10 cellular contexts compared by ENCODE assay signal in the genomic region with DNA sequence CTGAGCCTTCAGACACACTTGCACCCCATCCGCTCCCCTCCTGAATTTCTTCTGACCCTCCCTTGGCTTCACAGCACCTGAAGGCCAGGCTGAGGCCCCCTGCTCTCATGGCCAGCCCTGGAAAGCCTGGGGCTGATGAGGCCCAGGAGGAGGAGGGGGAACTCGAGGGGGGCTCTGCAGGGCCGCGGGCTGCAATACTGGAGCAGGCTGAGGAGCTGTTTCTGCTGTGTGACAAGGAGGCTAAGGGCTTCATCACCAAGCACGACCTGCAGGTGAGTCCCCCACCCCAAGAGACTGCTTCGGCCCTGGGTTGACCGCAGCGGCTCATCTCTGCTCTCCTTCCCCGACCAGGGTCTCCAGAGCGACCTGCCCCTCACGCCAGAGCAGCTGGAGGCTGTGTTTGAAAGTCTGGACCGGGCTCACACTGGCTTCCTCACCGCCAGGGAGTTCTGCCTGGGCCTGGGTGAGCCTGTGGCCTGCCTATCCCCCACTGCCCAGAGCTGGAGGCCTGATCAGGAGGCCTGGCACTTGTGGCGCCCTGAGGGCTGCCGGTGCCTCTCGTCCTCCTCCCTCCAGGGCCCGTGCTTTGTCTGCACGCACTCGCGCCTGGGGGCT. TPM values are rescaled to one million over a fixed set of nuclear protein-coding genes. Genes with fewer than 3 reads are reported as not detected.
DNase-seq lines count a peak whose midpoint lies in the region; ATAC-seq and TF ChIP-seq lines count a peak whose summit lies in the region.
"Had no signal": no experiment of that assay in that cellular context is flagged by ENCODE, and none has a peak within 500 bp of the region (broad histone marks: within the 10 kb centered on the region; RNA-seq: fewer than 3 reads in every experiment).

No MANE protein-coding gene starts in this region.

- CTCF ChIA-PET in CD4-positive, alpha-beta T cell (lab: Charles Lee), result no interaction called here
- CTCF ChIA-PET in OCI-LY7 (lab: Charles Lee; ENCODE audit: unreplicated experiment), result no interaction called here

- H3K9ac ChIP-seq in fibroblast of lung (ENCODE audit: insufficient read depth, low read length), result no peak overlapping the region

- POLR2A ChIA-PET in CD4-positive, alpha-beta T cell (lab: Charles Lee), result interaction anchor here (1.1 to 10.0 kb wide), 4 partner anchors 9 to 133 kb away, joined by 3 to 115 read pairs (median 39); partner anchors contain the start of genes DEAF1, PNPLA2, POLR2L and RPLP2
- POLR2A ChIA-PET in OCI-LY7 (lab: Charles Lee), result interaction anchor here (0.7 kb wide), 1 partner anchor 14 kb away, joined by 3 read pairs; the partner anchor contains the start of gene TSPAN4

- no peaks in the 10 kb centered on the region for H3K36me3 ChIP-seq in OCI-LY7 (ENCODE audit: insufficient read depth, low read length)
- H3K36me3 ChIP-seq in fibroblast of lung (ENCODE audit: control insufficient read depth, insufficient read depth, low read length), result peaks cover 8% of the 10 kb centered on the region
- peaks cover 25% of the 10 kb centered on the region for H3K36me3 ChIP-seq in neutrophil
- H3K36me3 ChIP-seq in testis (ENCODE audit: low read depth, missing control alignments), result no peaks in the 10 kb centered on the region

- peaks cover 11% of the 10 kb centered on the region for H3K36me3 Mint-ChIP-seq in CD4-positive, alpha-beta T cell (ENCODE audit: low read depth)

- no peak for TF ChIP-seq POLR2A in testis (IDR thresholded peaks at IDR 0.05)

- no peak overlapping the region for H3K27ac ChIP-seq in CD4-positive, alpha-beta T cell (ENCODE audit: low read depth, low read length)
- H3K27ac ChIP-seq in OCI-LY7 (ENCODE audit: low read depth, low read length, poor library complexity, severe bottlenecking) (no peak overlapping the region), fibroblast of lung (ENCODE audit: insufficient read depth, low read length) (no peak overlapping the region), neutrophil (peak overlapping the region; percentile 80), testis (peak overlapping the region in 1 of 2 donors; percentile 56)

- no peaks in the 10 kb centered on the region for H4K20me1 ChIP-seq in OCI-LY7 (ENCODE audit: insufficient read depth, low read length)
- no peaks in the 10 kb centered on the region for H4K20me1 ChIP-seq in fibroblast of lung (ENCODE audit: control insufficient read depth, extremely low read depth, insufficient read depth, low read length)

- peaks cover 30% of the 10 kb centered on the region for H3K4me1 Mint-ChIP-seq in CD4-positive, alpha-beta T cell (ENCODE audit: low read depth)

- no peak for TF ChIP-seq CTCF in CD4-positive, alpha-beta T cell (IDR thresholded peaks at IDR 0.05)
- TF ChIP-seq CTCF in OCI-LY7 (conservative IDR thresholded peaks at IDR 0.05; ENCODE audit: low read length), result no peak
- TF ChIP-seq CTCF in fibroblast of lung (conservative IDR thresholded peaks at IDR 0.05 in 1 of 2, IDR thresholded peaks at IDR 0.05 in 1 of 2; ENCODE audit: low read depth in 1 of 2, low read length in 2 of 2), result no peak
- no peak for TF ChIP-seq CTCF in neutrophil (IDR thresholded peaks at IDR 0.05)
- no peak for TF ChIP-seq CTCF in testis (IDR thresholded peaks at IDR 0.05)

- peaks cover 45% of the 10 kb centered on the region for H3K27me3 Mint-ChIP-seq in CD4-positive, alpha-beta T cell

- no peak for DNase-seq in CD4-positive, alpha-beta T cell
- DNase-seq in OCI-LY7 (ENCODE audit: low spot score) (no peak), fibroblast of lung (ENCODE audit: low read depth in 2 of 2) (no peak), NCI-H345 treated with DMSO at 0.1 percent for 48 hours (lab: John Stamatoyannopoulos, UW; ENCODE audit: unreplicated experiment) (no peak), testis (no peak)
- DNase-seq: Kasumi-1; stimulated activated CD4-positive, alpha-beta T cell treated with anti-CD3 and anti-CD28 coated beads, Interleukin-15, amount 100 ng/mL, for 24 hours had no signal

- WGBS in testis, 2 donors, result 60 to 75% methylated on average over 6 to 19 of the region's 20 CpGs

- BruUV-seq in OCI-LY7 (replicated peaks; lab: Mats Ljungman, UMichigan), result no TSS peak

- intact Hi-C loops in CD4-positive, alpha-beta T cell (cut with DNase I, micrococcal nuclease), result no loop called here
- intact Hi-C loops in OCI-LY7 (cut with micrococcal nuclease; ENCODE audit: unreplicated experiment), result no loop called here
- intact Hi-C loops in testis (cut with DNase I; ENCODE audit: low total_unique reads), result no loop called here

- no peak overlapping the region for H2AFZ ChIP-seq in OCI-LY7 (ENCODE audit: low read length)
- no peak overlapping the region for H2AFZ ChIP-seq in fibroblast of lung (ENCODE audit: low read length)

- no peak for ATAC-seq in CD4-positive, alpha-beta T cell (ENCODE audit: poor library complexity)
- ATAC-seq in HG03108 (IDR thresholded peaks at IDR 0.05; ENCODE audit: unreplicated experiment) (no peak), HG02759 (IDR thresholded peaks at IDR 0.05; ENCODE audit: unreplicated experiment) (no peak)

- H3K4me2 ChIP-seq in OCI-LY7 (ENCODE audit: low read length) (0 out of 2 replicates have a peak overlapping the region, but pooled peaks have one; percentile 68), fibroblast of lung (ENCODE audit: extremely low read depth, insufficient read depth, low read length) (peak overlapping the region; percentile 15)

- H3K27ac Mint-ChIP-seq in CD4-positive, alpha-beta T cell, result no peak overlapping the region

- H3K4me1 ChIP-seq in OCI-LY7 (ENCODE audit: insufficient read depth, low read length, poor library complexity, severe bottlenecking) (peaks cover 36% of the 10 kb centered on the region), fibroblast of lung (ENCODE audit: control insufficient read depth, extremely low read depth, insufficient read depth, low read length) (peaks cover 27% of the 10 kb centered on the region), neutrophil (ENCODE audit: control insufficient read depth in 1 of 2, insufficient read depth in 1 of 2, low read depth in 1 of 2, low read length in 1 of 2) (peaks cover 81 to 96% of the 10 kb centered on the region in 2 experiments), testis (peaks cover 34% of the 10 kb centered on the region)

- H3K4me3 Mint-ChIP-seq in CD4-positive, alpha-beta T cell, result peak overlapping the region; percentile 63

- H3K27me3 ChIP-seq in CD4-positive, alpha-beta T cell (ENCODE audit: control insufficient read depth, insufficient read depth, low read length), result peaks cover 45% of the 10 kb centered on the region
- H3K27me3 ChIP-seq in fibroblast of lung (ENCODE audit: control insufficient read depth, insufficient read depth, low read length) (no peaks in the 10 kb centered on the region), neutrophil (peaks cover 47% of the 10 kb centered on the region), testis (no peaks in the 10 kb centered on the region)

- H3K4me3 ChIP-seq in OCI-LY7 (ENCODE audit: low read depth, low read length, poor library complexity, severe bottlenecking) (no peak overlapping the region), fibroblast of lung (replicated peaks in 1 of 4; ENCODE audit: control extremely low read depth in 1 of 4, insufficient read depth in 1 of 4, low read depth in 3 of 4, low read length in 4 of 4) (no peak overlapping the region), neutrophil (ENCODE audit: low read depth in 1 of 2, low read length in 1 of 2) (peak overlapping the region; percentile 47 to 80), testis (no peak overlapping the region)

- no peaks in the 10 kb centered on the region for H3K9me2 ChIP-seq in OCI-LY7 (ENCODE audit: insufficient read depth, low read length)

- H3K79me2 ChIP-seq in OCI-LY7 (ENCODE audit: insufficient read depth, low read depth, low read length), result no peaks in the 10 kb centered on the region
- peaks cover 5% of the 10 kb centered on the region for H3K79me2 ChIP-seq in fibroblast of lung (ENCODE audit: control insufficient read depth, insufficient read depth, low read length)

- H3K9me3 Mint-ChIP-seq in CD4-positive, alpha-beta T cell, result no peaks in the 10 kb centered on the region

- no peaks in the 10 kb centered on the region for H3K9me3 ChIP-seq in CD4-positive, alpha-beta T cell (ENCODE audit: control insufficient read depth, low read length)
- H3K9me3 ChIP-seq in OCI-LY7 (ENCODE audit: low read length) (no peaks in the 10 kb centered on the region), fibroblast of lung (ENCODE audit: control insufficient read depth, insufficient read depth, low read depth, low read length) (no peaks in the 10 kb centered on the region), neutrophil (no peaks in the 10 kb centered on the region), testis (no peaks in the 10 kb centered on the region)

RNA-seq across cellular contexts. Expression of gene CRACR2B, which starts 0.9 kb away (rescaled TPM):
- total RNA-seq in CD4-positive, alpha-beta T cell, result under 1 TPM in 1 of 2 experiments, not detected in 1; 0.33 TPM
- 2.2 and 2.8 TPM in 2 replicates for total RNA-seq in OCI-LY7 (2014; rRNA removed; shearing (Covaris generic))
- 20.1 and 21.0 TPM in 2 replicates for total RNA-seq in OCI-LY7 (2022)
- 0.66 and 1.0 TPM in 2 replicates for total RNA-seq in fibroblast of lung
- 0.11 and 0.82 TPM in 2 replicates for polyA plus RNA-seq in fibroblast of lung
- polyA plus RNA-seq in fibroblast of lung (2012), result 0.98 and 2.6 TPM in 2 replicates
- polyA minus RNA-seq in fibroblast of lung (ENCODE audit: low replicate concordance), result 2.1 TPM in 1 of 2 replicates, not detected in the other
- 1 to 10 TPM; 6.5 to 7.4 TPM for total RNA-seq in testis
- 4.9 TPM for polyA plus RNA-seq in testis (ENCODE audit: insufficient read depth, low read depth, low replicate concordance)

RNA-seq across cellular contexts. Expression of gene CD151, which starts 4.1 kb away (rescaled TPM):
- total RNA-seq in CD4-positive, alpha-beta T cell, result 10 to 100 TPM; 20.2 to 20.8 TPM
- 0.28 TPM in 1 of 2 replicates, not detected in the other for total RNA-seq in OCI-LY7 (2014; rRNA removed; shearing (Covaris generic))
- total RNA-seq in OCI-LY7 (2022), result 0.84 and 1.0 TPM in 2 replicates
- 408 and 547 TPM in 2 replicates for total RNA-seq in fibroblast of lung
- 711 and 748 TPM in 2 replicates for polyA plus RNA-seq in fibroblast of lung
- polyA plus RNA-seq in fibroblast of lung (2012), result 822 and 945 TPM in 2 replicates
- 953 and 983 TPM in 2 replicates for polyA minus RNA-seq in fibroblast of lung (ENCODE audit: low replicate concordance)
- total RNA-seq in testis, result 100 to 1,000 TPM; 108 to 195 TPM
- polyA plus RNA-seq in testis (ENCODE audit: insufficient read depth, low read depth, low replicate concordance), result 201 TPM

RNA-seq across cellular contexts. Expression of gene PNPLA2, which starts 9.9 kb away (rescaled TPM):
- 100 to 1,000 TPM; 202 to 220 TPM for total RNA-seq in CD4-positive, alpha-beta T cell
- total RNA-seq in OCI-LY7 (2014; rRNA removed; shearing (Covaris generic)), result 15.1 and 19.8 TPM in 2 replicates
- total RNA-seq in OCI-LY7 (2022) (41.2 and 57.5 TPM in 2 replicates), fibroblast of lung (16.2 and 33.9 TPM in 2 replicates), testis (100 to 1,000 TPM in 1 of 2 donors, 10 to 100 TPM in 1; 96.7 to 108 TPM)
- polyA plus RNA-seq in fibroblast of lung (16.2 and 17.0 TPM in 2 replicates), testis (ENCODE audit: insufficient read depth, low read depth, low replicate concordance) (86.7 TPM)
- 65.5 and 80.5 TPM in 2 replicates for polyA plus RNA-seq in fibroblast of lung (2012)
- 108 and 136 TPM in 2 replicates for polyA minus RNA-seq in fibroblast of lung (ENCODE audit: low replicate concordance)

RNA-seq across cellular contexts. Expression of gene POLR2L, which starts 13.7 kb away (rescaled TPM):
- total RNA-seq in CD4-positive, alpha-beta T cell, result 10 to 100 TPM; 19.6 to 19.8 TPM
- total RNA-seq in OCI-LY7 (2014; rRNA removed; shearing (Covaris generic)), result 206 and 224 TPM in 2 replicates
- total RNA-seq in OCI-LY7 (2022), result 64.5 and 88.3 TPM in 2 replicates
- total RNA-seq in fibroblast of lung, result 106 and 196 TPM in 2 replicates
- 181 and 317 TPM in 2 replicates for polyA plus RNA-seq in fibroblast of lung
- polyA plus RNA-seq in fibroblast of lung (2012), result 609 and 1,027 TPM in 2 replicates
- polyA minus RNA-seq in fibroblast of lung (ENCODE audit: low replicate concordance), result 267 and 318 TPM in 2 replicates
- total RNA-seq in testis, result 10 to 100 TPM; 32.9 to 48.4 TPM
- polyA plus RNA-seq in testis (ENCODE audit: insufficient read depth, low read depth, low replicate concordance), result 97.3 TPM

RNA-seq across cellular contexts. Expression of gene TSPAN4, which starts 14.0 kb away (rescaled TPM):
- 1 to 10 TPM; 1.6 to 2.0 TPM for total RNA-seq in CD4-positive, alpha-beta T cell
- 8.9 and 12.1 TPM in 2 replicates for total RNA-seq in OCI-LY7 (2014; rRNA removed; shearing (Covaris generic))
- 8.0 and 9.4 TPM in 2 replicates for total RNA-seq in OCI-LY7 (2022)
- total RNA-seq in fibroblast of lung, result 133 and 191 TPM in 2 replicates
- polyA plus RNA-seq in fibroblast of lung, result 102 and 133 TPM in 2 replicates
- 163 and 243 TPM in 2 replicates for polyA plus RNA-seq in fibroblast of lung (2012)
- 92.1 and 173 TPM in 2 replicates for polyA minus RNA-seq in fibroblast of lung (ENCODE audit: low replicate concordance)
- 10 to 100 TPM; 49.1 to 87.0 TPM for total RNA-seq in testis
- 47.2 TPM for polyA plus RNA-seq in testis (ENCODE audit: insufficient read depth, low read depth, low replicate concordance)

Comparison
In these comparisons a context has a peak if more than half of its experiments do, and no peak if none do; other contexts are left out.
1. H3K4me3 ChIP-seq: peak in neutrophil (2 of 2); none in OCI-LY7 (single experiment), fibroblast of lung (0 of 4) and testis (0 of 2).
2. RNA of gene CD151, which starts 4.1 kb away (total RNA-seq): 408 to 547 TPM in fibroblast of lung, 108 to 195 TPM in testis and 20.2 to 20.8 TPM in CD4-positive, alpha-beta T cell; 0.28 to 1.0 TPM in OCI-LY7; every median in the first group is over 10 times any median in the second.